17 cellular contexts compared by ENCODE assay signal in genomic region chr7:51020944-51021343, GRCh38.
"Had no signal": no experiment of that assay in that cellular context is flagged by ENCODE, and none has a peak within 500 bp of the region (broad histone marks: within the 10 kb centered on the region; RNA-seq: fewer than 3 reads in every experiment).

No MANE protein-coding gene starts in this region.

- DNase-seq: effector memory CD8-positive, alpha-beta T cell; foreskin keratinocyte; immature natural killer cell; kidney; left cardiac atrium; naive thymus-derived CD4-positive, alpha-beta T cell; nephron progenitor cell; psoas muscle; retina; stimulated activated CD4-positive, alpha-beta T cell treated with anti-CD3 and anti-CD28 coated beads, Interleukin-2, amount 100 ng/mL, for 24 hours; stimulated activated CD4-positive, alpha-beta T cell treated with anti-CD3 and anti-CD28 coated beads, Interleukin-4, amount 100 ng/mL, for 4 hours; stimulated activated naive B cell treated with anti-CD40 and anti-IgM and Interleukin-4, amounts not matched to agents 10 μg/mL and 1 μg/mL and 100 μg/mL, for 72 hours; stimulated activated naive CD8-positive, alpha-beta T cell treated with anti-CD3 and anti-CD28 coated beads, Interleukin-15, amount 100 ng/mL, for 72 hours; testis; upper lobe of right lung had no signal

- H3K9me3 ChIP-seq: psoas muscle, testis, tibial nerve, upper lobe of right lung had no signal

- H3K27ac ChIP-seq: foreskin keratinocyte, psoas muscle, testis, upper lobe of right lung had no signal

- H3K4me1 ChIP-seq: foreskin keratinocyte, testis, upper lobe of right lung had no signal

- H3K36me3 ChIP-seq: upper lobe of right lung had no signal

- H3K4me3 ChIP-seq: psoas muscle, testis, tibial nerve, upper lobe of right lung had no signal

- H3K27me3 ChIP-seq: foreskin keratinocyte, testis, tibial nerve, upper lobe of right lung had no signal

- ATAC-seq: effector memory CD8-positive, alpha-beta T cell; foreskin keratinocyte; left cardiac atrium; naive thymus-derived CD4-positive, alpha-beta T cell; psoas muscle; sciatic nerve; stimulated activated naive B cell treated with anti-CD40 and anti-IgM and Interleukin-4, amounts not matched to agents 10 μg/mL and 1 μg/mL and 100 μg/mL, for 72 hours; stimulated activated naive CD8-positive, alpha-beta T cell treated with anti-CD3 and anti-CD28 coated beads, Interleukin-15, amount 100 ng/mL, for 72 hours; upper lobe of right lung had no signal
